In genomic region chr1:63063367-63063766, GRCh38 we compare ENCODE assay signal across 16 cellular contexts.
DNase-seq lines count a peak whose midpoint lies in the region; ATAC-seq, FAIRE-seq and TF ChIP-seq lines count a peak whose summit lies in the region.
"Had no signal": no experiment of that assay in that cellular context is flagged by ENCODE, and none has a peak within 500 bp of the region (broad histone marks: within the 10 kb centered on the region; RNA-seq: fewer than 3 reads in every experiment).

No MANE protein-coding gene starts in this region.

- H3K4me3 ChIP-seq in GM12864 (ENCODE audit: low read depth, low read length): no peak overlapping the region
- no peak overlapping the region for H3K4me3 ChIP-seq in choroid plexus epithelial cell (ENCODE audit: low read depth, low read length)
- H3K4me3 ChIP-seq: suprapubic skin had no signal

- no peak for TF ChIP-seq POLR2A in H54 (IDR thresholded peaks at IDR 0.05; ENCODE audit: low read depth, low read length)

- no peak overlapping the region for H3K27ac ChIP-seq in 22Rv1
- H3K27ac ChIP-seq: suprapubic skin had no signal

- ATAC-seq in HG02973 (IDR thresholded peaks at IDR 0.05; ENCODE audit: unreplicated experiment): no peak
- ATAC-seq in GM18858 (IDR thresholded peaks at IDR 0.05; ENCODE audit: unreplicated experiment): no peak

- no peak for FAIRE-seq in H54 (lab: Jason Lieb, UNC)
- FAIRE-seq: astrocyte had no signal

- DNase-seq in GM12864 (ENCODE audit: low read depth) (no peak), NAMALWA (ENCODE audit: low spot score) (peak; percentile 33), choroid plexus epithelial cell (ENCODE audit: low read depth) (no peak), T-helper 1 cell (no peak), H54 (ENCODE audit: insufficient read length, low spot score) (no peak)
- DNase-seq: activated effector memory CD4-positive, alpha-beta T cell treated with anti-CD3 and anti-CD28 coated beads, Interleukin-2, amount 50 U/mL, for 16 hours; dermis blood vessel endothelial cell; NCI-H1417; NCI-H2227 treated with DMSO at 0.1 percent for 48 hours; occipital lobe; SW 1271 had no signal

- TF ChIP-seq CTCF in 22Rv1 (IDR thresholded peaks at IDR 0.05) (peak; percentile 38), GM12864 (IDR thresholded peaks at IDR 0.05; ENCODE audit: low read depth, low read length, missing control alignments) (peak; percentile 35), choroid plexus epithelial cell (conservative IDR thresholded peaks at IDR 0.05; ENCODE audit: low read depth, low read length) (peak; percentile 11)
